Comparison of ENCODE assay signal across 2 cellular contexts in the genomic region with DNA sequence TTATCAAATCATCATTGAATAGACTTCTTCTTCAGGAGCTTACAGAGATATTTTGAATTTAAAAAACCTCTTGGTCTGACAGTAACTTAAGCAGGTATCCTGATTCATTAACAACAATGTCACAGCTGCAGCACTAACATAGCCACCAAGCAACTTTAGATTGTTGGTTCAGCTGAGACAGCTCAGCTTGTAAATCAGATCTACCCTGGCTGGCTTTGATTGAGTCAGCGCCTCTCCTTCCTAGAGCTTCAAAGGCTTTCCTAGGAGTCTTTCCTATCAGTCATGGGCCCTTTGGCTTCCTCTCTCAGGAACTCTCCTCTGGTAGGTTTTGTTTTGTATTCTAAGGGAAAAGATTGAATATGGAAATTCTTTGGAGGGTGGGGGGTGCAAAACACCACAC.
TF ChIP-seq lines count a peak whose summit lies in the region.

No MANE protein-coding gene starts in this region.

TF ChIP-seq in GM23338, 12 proteins besides CTCF, POLR2A, EP300 and RAD21:
- TF ChIP-seq, protein P1, sequence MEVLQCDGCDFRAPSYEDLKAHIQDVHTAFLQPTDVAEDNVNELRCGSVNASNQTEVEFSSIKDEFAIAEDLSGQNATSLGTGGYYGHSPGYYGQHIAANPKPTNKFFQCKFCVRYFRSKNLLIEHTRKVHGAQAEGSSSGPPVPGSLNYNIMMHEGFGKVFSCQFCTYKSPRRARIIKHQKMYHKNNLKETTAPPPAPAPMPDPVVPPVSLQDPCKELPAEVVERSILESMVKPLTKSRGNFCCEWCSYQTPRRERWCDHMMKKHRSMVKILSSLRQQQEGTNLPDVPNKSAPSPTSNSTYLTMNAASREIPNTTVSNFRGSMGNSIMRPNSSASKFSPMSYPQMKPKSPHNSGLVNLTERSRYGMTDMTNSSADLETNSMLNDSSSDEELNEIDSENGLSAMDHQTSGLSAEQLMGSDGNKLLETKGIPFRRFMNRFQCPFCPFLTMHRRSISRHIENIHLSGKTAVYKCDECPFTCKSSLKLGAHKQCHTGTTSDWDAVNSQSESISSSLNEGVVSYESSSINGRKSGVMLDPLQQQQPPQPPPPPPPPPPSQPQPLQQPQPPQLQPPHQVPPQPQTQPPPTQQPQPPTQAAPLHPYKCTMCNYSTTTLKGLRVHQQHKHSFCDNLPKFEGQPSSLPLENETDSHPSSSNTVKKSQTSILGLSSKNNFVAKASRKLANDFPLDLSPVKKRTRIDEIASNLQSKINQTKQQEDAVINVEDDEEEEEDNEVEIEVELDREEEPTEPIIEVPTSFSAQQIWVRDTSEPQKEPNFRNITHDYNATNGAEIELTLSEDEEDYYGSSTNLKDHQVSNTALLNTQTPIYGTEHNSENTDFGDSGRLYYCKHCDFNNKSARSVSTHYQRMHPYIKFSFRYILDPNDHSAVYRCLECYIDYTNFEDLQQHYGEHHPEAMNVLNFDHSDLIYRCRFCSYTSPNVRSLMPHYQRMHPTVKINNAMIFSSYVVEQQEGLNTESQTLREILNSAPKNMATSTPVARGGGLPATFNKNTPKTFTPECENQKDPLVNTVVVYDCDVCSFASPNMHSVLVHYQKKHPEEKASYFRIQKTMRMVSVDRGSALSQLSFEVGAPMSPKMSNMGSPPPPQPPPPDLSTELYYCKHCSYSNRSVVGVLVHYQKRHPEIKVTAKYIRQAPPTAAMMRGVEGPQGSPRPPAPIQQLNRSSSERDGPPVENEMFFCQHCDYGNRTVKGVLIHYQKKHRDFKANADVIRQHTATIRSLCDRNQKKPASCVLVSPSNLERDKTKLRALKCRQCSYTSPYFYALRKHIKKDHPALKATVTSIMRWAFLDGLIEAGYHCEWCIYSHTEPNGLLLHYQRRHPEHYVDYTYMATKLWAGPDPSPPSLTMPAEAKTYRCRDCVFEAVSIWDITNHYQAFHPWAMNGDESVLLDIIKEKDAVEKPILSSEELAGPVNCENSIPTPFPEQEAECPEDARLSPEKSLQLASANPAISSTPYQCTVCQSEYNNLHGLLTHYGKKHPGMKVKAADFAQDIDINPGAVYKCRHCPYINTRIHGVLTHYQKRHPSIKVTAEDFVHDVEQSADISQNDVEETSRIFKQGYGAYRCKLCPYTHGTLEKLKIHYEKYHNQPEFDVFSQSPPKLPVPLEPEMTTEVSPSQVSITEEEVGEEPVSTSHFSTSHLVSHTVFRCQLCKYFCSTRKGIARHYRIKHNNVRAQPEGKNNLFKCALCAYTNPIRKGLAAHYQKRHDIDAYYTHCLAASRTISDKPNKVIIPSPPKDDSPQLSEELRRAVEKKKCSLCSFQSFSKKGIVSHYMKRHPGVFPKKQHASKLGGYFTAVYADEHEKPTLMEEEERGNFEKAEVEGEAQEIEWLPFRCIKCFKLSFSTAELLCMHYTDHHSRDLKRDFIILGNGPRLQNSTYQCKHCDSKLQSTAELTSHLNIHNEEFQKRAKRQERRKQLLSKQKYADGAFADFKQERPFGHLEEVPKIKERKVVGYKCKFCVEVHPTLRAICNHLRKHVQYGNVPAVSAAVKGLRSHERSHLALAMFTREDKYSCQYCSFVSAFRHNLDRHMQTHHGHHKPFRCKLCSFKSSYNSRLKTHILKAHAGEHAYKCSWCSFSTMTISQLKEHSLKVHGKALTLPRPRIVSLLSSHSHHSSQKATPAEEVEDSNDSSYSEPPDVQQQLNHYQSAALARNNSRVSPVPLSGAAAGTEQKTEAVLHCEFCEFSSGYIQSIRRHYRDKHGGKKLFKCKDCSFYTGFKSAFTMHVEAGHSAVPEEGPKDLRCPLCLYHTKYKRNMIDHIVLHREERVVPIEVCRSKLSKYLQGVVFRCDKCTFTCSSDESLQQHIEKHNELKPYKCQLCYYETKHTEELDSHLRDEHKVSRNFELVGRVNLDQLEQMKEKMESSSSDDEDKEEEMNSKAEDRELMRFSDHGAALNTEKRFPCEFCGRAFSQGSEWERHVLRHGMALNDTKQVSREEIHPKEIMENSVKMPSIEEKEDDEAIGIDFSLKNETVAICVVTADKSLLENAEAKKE (CRISPR knock-in tag; IDR thresholded peaks at IDR 0.05), result peak; percentile 80; the same call in 1 of the 2 replicates
- TF ChIP-seq EZH2phosphoT487 (IDR thresholded peaks at IDR 0.05; ENCODE audit: unreplicated experiment), result no peak
TF ChIP-seq in GM23338: peak in this region for 1.

TF ChIP-seq in H1, 55 proteins besides CTCF, POLR2A, EP300 and RAD21:
- TF ChIP-seq, protein P2, sequence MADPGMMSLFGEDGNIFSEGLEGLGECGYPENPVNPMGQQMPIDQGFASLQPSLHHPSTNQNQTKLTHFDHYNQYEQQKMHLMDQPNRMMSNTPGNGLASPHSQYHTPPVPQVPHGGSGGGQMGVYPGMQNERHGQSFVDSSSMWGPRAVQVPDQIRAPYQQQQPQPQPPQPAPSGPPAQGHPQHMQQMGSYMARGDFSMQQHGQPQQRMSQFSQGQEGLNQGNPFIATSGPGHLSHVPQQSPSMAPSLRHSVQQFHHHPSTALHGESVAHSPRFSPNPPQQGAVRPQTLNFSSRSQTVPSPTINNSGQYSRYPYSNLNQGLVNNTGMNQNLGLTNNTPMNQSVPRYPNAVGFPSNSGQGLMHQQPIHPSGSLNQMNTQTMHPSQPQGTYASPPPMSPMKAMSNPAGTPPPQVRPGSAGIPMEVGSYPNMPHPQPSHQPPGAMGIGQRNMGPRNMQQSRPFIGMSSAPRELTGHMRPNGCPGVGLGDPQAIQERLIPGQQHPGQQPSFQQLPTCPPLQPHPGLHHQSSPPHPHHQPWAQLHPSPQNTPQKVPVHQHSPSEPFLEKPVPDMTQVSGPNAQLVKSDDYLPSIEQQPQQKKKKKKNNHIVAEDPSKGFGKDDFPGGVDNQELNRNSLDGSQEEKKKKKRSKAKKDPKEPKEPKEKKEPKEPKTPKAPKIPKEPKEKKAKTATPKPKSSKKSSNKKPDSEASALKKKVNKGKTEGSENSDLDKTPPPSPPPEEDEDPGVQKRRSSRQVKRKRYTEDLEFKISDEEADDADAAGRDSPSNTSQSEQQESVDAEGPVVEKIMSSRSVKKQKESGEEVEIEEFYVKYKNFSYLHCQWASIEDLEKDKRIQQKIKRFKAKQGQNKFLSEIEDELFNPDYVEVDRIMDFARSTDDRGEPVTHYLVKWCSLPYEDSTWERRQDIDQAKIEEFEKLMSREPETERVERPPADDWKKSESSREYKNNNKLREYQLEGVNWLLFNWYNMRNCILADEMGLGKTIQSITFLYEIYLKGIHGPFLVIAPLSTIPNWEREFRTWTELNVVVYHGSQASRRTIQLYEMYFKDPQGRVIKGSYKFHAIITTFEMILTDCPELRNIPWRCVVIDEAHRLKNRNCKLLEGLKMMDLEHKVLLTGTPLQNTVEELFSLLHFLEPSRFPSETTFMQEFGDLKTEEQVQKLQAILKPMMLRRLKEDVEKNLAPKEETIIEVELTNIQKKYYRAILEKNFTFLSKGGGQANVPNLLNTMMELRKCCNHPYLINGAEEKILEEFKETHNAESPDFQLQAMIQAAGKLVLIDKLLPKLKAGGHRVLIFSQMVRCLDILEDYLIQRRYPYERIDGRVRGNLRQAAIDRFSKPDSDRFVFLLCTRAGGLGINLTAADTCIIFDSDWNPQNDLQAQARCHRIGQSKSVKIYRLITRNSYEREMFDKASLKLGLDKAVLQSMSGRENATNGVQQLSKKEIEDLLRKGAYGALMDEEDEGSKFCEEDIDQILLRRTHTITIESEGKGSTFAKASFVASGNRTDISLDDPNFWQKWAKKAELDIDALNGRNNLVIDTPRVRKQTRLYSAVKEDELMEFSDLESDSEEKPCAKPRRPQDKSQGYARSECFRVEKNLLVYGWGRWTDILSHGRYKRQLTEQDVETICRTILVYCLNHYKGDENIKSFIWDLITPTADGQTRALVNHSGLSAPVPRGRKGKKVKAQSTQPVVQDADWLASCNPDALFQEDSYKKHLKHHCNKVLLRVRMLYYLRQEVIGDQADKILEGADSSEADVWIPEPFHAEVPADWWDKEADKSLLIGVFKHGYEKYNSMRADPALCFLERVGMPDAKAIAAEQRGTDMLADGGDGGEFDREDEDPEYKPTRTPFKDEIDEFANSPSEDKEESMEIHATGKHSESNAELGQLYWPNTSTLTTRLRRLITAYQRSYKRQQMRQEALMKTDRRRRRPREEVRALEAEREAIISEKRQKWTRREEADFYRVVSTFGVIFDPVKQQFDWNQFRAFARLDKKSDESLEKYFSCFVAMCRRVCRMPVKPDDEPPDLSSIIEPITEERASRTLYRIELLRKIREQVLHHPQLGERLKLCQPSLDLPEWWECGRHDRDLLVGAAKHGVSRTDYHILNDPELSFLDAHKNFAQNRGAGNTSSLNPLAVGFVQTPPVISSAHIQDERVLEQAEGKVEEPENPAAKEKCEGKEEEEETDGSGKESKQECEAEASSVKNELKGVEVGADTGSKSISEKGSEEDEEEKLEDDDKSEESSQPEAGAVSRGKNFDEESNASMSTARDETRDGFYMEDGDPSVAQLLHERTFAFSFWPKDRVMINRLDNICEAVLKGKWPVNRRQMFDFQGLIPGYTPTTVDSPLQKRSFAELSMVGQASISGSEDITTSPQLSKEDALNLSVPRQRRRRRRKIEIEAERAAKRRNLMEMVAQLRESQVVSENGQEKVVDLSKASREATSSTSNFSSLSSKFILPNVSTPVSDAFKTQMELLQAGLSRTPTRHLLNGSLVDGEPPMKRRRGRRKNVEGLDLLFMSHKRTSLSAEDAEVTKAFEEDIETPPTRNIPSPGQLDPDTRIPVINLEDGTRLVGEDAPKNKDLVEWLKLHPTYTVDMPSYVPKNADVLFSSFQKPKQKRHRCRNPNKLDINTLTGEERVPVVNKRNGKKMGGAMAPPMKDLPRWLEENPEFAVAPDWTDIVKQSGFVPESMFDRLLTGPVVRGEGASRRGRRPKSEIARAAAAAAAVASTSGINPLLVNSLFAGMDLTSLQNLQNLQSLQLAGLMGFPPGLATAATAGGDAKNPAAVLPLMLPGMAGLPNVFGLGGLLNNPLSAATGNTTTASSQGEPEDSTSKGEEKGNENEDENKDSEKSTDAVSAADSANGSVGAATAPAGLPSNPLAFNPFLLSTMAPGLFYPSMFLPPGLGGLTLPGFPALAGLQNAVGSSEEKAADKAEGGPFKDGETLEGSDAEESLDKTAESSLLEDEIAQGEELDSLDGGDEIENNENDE (IDR thresholded peaks at IDR 0.05; ENCODE audit: insufficient replicate concordance, low read length), result peak; percentile 73
- TF ChIP-seq JUND (IDR thresholded peaks at IDR 0.05; ENCODE audit: low read length), result 0 out of 2 replicates have a peak, but pooled peaks have one; percentile 8
- TF ChIP-seq SIRT6 (IDR thresholded peaks at IDR 0.05; ENCODE audit: low read length), result no peak
- peak; percentile 26 for TF ChIP-seq NANOG (IDR thresholded peaks at IDR 0.05; ENCODE audit: insufficient read depth, low read depth, low read length, poor library complexity, severe bottlenecking)
- 0 out of 2 replicates have a peak, but pooled peaks have one; percentile 13 for TF ChIP-seq TCF12 (IDR thresholded peaks at IDR 0.05; ENCODE audit: low read depth, low read length)
- TF ChIP-seq CEBPB (IDR thresholded peaks at IDR 0.05; ENCODE audit: low read depth, low read length), result no peak
